In genomic region chr10:6275022-6275997, GRCh38 we compare ENCODE assay signal across 1 cellular context.
TF ChIP-seq lines count a peak whose summit lies in the region.

No MANE protein-coding gene starts in this region.

TF ChIP-seq in HepG2, 621 proteins besides CTCF, POLR2A, EP300 and RAD21 (continued from another document):
- 0 out of 2 replicates have a peak, but pooled peaks have one; percentile 19 for TF ChIP-seq ZHX2 (IDR thresholded peaks at IDR 0.05; ENCODE audit: low read depth)
- no peak for TF ChIP-seq ZHX2 (CRISPR knock-in tag; IDR thresholded peaks at IDR 0.05; ENCODE audit: borderline replicate concordance)
- TF ChIP-seq ZBTB38 (CRISPR knock-in tag; IDR thresholded peaks at IDR 0.05): peak; percentile 74; the same call in 1 of the 2 replicates
- TF ChIP-seq, protein P1, sequence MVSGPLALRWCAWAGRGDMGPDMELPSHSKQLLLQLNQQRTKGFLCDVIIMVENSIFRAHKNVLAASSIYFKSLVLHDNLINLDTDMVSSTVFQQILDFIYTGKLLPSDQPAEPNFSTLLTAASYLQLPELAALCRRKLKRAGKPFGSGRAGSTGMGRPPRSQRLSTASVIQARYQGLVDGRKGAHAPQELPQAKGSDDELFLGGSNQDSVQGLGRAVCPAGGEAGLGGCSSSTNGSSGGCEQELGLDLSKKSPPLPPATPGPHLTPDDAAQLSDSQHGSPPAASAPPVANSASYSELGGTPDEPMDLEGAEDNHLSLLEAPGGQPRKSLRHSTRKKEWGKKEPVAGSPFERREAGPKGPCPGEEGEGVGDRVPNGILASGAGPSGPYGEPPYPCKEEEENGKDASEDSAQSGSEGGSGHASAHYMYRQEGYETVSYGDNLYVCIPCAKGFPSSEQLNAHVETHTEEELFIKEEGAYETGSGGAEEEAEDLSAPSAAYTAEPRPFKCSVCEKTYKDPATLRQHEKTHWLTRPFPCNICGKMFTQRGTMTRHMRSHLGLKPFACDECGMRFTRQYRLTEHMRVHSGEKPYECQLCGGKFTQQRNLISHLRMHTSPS (CRISPR knock-in tag; IDR thresholded peaks at IDR 0.05; ENCODE audit: low read depth): no peak
- TF ChIP-seq FOXM1 (CRISPR knock-in tag; IDR thresholded peaks at IDR 0.05): no peak
- TF ChIP-seq ZSCAN5A (CRISPR knock-in tag; IDR thresholded peaks at IDR 0.05; ENCODE audit: borderline replicate concordance): no peak
- TF ChIP-seq ELF3 (CRISPR knock-in tag; IDR thresholded peaks at IDR 0.05): no peak
- no peak for TF ChIP-seq SETDB1 (CRISPR knock-in tag; IDR thresholded peaks at IDR 0.05; ENCODE audit: borderline replicate concordance)
- TF ChIP-seq RFX1 (IDR thresholded peaks at IDR 0.05): 0 out of 2 replicates have a peak, but pooled peaks have one; percentile 34
- TF ChIP-seq ETV6 (CRISPR knock-in tag; conservative IDR thresholded peaks at IDR 0.05): no peak
- peak; percentile 60 for TF ChIP-seq GABPB1 (CRISPR knock-in tag; IDR thresholded peaks at IDR 0.05)
- TF ChIP-seq, protein P2, sequence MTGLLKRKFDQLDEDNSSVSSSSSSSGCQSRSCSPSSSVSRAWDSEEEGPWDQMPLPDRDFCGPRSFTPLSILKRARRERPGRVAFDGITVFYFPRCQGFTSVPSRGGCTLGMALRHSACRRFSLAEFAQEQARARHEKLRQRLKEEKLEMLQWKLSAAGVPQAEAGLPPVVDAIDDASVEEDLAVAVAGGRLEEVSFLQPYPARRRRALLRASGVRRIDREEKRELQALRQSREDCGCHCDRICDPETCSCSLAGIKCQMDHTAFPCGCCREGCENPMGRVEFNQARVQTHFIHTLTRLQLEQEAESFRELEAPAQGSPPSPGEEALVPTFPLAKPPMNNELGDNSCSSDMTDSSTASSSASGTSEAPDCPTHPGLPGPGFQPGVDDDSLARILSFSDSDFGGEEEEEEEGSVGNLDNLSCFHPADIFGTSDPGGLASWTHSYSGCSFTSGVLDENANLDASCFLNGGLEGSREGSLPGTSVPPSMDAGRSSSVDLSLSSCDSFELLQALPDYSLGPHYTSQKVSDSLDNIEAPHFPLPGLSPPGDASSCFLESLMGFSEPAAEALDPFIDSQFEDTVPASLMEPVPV (CRISPR knock-in tag; IDR thresholded peaks at IDR 0.05): no peak
- no peak for TF ChIP-seq RXRB (CRISPR knock-in tag; IDR thresholded peaks at IDR 0.05; ENCODE audit: borderline replicate concordance)
- TF ChIP-seq, protein P3, sequence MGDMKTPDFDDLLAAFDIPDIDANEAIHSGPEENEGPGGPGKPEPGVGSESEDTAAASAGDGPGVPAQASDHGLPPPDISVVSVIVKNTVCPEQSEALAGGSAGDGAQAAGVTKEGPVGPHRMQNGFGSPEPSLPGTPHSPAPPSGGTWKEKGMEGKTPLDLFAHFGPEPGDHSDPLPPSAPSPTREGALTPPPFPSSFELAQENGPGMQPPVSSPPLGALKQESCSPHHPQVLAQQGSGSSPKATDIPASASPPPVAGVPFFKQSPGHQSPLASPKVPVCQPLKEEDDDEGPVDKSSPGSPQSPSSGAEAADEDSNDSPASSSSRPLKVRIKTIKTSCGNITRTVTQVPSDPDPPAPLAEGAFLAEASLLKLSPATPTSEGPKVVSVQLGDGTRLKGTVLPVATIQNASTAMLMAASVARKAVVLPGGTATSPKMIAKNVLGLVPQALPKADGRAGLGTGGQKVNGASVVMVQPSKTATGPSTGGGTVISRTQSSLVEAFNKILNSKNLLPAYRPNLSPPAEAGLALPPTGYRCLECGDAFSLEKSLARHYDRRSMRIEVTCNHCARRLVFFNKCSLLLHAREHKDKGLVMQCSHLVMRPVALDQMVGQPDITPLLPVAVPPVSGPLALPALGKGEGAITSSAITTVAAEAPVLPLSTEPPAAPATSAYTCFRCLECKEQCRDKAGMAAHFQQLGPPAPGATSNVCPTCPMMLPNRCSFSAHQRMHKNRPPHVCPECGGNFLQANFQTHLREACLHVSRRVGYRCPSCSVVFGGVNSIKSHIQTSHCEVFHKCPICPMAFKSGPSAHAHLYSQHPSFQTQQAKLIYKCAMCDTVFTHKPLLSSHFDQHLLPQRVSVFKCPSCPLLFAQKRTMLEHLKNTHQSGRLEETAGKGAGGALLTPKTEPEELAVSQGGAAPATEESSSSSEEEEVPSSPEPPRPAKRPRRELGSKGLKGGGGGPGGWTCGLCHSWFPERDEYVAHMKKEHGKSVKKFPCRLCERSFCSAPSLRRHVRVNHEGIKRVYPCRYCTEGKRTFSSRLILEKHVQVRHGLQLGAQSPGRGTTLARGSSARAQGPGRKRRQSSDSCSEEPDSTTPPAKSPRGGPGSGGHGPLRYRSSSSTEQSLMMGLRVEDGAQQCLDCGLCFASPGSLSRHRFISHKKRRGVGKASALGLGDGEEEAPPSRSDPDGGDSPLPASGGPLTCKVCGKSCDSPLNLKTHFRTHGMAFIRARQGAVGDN (CRISPR knock-in tag; IDR thresholded peaks at IDR 0.05): peak; percentile 42
